In the genomic region with DNA sequence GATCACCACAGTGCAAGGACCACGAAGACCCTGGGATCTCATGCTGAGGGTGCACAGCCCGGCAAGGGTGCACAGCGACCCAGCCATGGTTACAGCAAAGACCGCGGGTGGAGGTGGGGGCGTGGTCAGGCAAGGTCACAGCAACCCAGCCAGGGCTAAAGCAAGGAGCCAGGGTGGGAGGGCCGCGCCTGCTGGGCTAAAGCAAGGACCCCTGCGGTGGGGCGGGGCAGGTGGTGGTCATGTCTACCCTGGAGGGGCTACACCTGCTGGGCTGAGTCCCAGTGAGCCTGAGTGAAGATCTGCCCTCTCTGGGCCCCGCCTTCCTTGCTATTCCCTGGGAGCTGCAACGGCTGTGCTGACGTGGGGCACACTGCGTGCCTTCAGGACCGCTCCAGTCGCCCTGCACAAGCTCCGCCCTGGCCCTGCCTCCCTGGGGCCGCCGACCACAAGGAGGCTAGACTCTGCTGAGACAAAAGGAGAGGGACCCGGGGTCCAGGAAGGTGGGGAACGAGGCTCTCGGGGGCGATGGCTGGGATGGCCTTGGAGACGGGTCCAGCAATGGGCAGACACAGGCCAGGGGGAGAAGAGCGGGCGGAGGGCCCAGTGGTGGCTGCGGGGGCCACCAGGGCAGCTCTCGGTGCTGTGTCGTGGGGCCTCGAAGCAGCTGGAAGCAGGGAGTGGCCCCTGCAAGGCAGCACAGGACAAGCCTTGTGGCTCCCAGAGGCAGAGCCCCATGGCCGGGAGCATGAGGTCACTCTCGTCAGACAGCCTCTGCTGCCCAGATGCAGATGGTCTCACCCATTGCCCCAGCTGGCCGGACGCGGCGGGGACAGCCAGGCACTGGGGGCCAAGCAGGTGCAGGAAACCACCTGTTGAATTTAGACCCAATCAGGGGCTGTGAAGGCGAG, we compare ENCODE assay signal across 1 cellular context.
A peak's percentile ranks its signal among the peaks of the same experiment; 100 is the strongest.
TF ChIP-seq lines count a peak whose summit lies in the region.

No MANE protein-coding gene starts in this region.

TF ChIP-seq in HepG2, 621 proteins besides CTCF, POLR2A, EP300 and RAD21 (continues in another document):
- TF ChIP-seq PATZ1 (CRISPR knock-in tag; IDR thresholded peaks at IDR 0.05) (no peak), ZNF562 (CRISPR knock-in tag; IDR thresholded peaks at IDR 0.05; ENCODE audit: borderline replicate concordance) (no peak), MBD4 (IDR thresholded peaks at IDR 0.05; ENCODE audit: borderline replicate concordance, low read length) (no peak), TAF1 (CRISPR knock-in tag; IDR thresholded peaks at IDR 0.05) (no peak), AGO2 (optimal IDR thresholded peaks at IDR 0.05; ENCODE audit: low read depth, low read length) (no peak), TBX3 (IDR thresholded peaks at IDR 0.05; ENCODE audit: borderline replicate concordance) (no peak), ARID4A (CRISPR knock-in tag; IDR thresholded peaks at IDR 0.05; ENCODE audit: borderline replicate concordance) (0 out of 2 replicates have a peak, but pooled peaks have one; percentile 30), KDM5A (IDR thresholded peaks at IDR 0.05; ENCODE audit: borderline replicate concordance, low read length) (no peak), ZNF329 (CRISPR knock-in tag; IDR thresholded peaks at IDR 0.05; ENCODE audit: low read depth) (no peak), ZBTB40 (IDR thresholded peaks at IDR 0.05) (no peak), ZBTB40 (CRISPR knock-in tag; IDR thresholded peaks at IDR 0.05) (no peak), NRL (CRISPR knock-in tag; IDR thresholded peaks at IDR 0.05; ENCODE audit: borderline replicate concordance) (0 out of 2 replicates have a peak, but pooled peaks have one; percentile 13), ZNF777 (CRISPR knock-in tag; IDR thresholded peaks at IDR 0.05) (no peak), RFX5 (IDR thresholded peaks at IDR 0.05; ENCODE audit: low read depth, low read length) (no peak), DMAP1 (CRISPR knock-in tag; IDR thresholded peaks at IDR 0.05) (no peak), AKAP8 (CRISPR knock-in tag; IDR thresholded peaks at IDR 0.05) (no peak), ZBTB25 (CRISPR knock-in tag; IDR thresholded peaks at IDR 0.05) (no peak), HNF4A (CRISPR knock-in tag; IDR thresholded peaks at IDR 0.05) (peak; percentile 24; the same call in 1 of the 2 replicates), ZKSCAN5 (CRISPR knock-in tag; IDR thresholded peaks at IDR 0.05) (no peak), ZNF354B (CRISPR knock-in tag; IDR thresholded peaks at IDR 0.05) (no peak), HNRNPLL (IDR thresholded peaks at IDR 0.05; ENCODE audit: low read depth, low read length, poor library complexity, severe bottlenecking) (peak; percentile 13)
- TF ChIP-seq, protein P1, sequence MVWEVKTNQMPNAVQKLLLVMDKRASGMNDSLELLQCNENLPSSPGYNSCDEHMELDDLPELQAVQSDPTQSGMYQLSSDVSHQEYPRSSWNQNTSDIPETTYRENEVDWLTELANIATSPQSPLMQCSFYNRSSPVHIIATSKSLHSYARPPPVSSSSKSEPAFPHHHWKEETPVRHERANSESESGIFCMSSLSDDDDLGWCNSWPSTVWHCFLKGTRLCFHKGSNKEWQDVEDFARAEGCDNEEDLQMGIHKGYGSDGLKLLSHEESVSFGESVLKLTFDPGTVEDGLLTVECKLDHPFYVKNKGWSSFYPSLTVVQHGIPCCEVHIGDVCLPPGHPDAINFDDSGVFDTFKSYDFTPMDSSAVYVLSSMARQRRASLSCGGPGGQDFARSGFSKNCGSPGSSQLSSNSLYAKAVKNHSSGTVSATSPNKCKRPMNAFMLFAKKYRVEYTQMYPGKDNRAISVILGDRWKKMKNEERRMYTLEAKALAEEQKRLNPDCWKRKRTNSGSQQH (CRISPR knock-in tag; IDR thresholded peaks at IDR 0.05; ENCODE audit: low read depth) = 0 out of 2 replicates have a peak, but pooled peaks have one; percentile 0
- TF ChIP-seq, protein P2, sequence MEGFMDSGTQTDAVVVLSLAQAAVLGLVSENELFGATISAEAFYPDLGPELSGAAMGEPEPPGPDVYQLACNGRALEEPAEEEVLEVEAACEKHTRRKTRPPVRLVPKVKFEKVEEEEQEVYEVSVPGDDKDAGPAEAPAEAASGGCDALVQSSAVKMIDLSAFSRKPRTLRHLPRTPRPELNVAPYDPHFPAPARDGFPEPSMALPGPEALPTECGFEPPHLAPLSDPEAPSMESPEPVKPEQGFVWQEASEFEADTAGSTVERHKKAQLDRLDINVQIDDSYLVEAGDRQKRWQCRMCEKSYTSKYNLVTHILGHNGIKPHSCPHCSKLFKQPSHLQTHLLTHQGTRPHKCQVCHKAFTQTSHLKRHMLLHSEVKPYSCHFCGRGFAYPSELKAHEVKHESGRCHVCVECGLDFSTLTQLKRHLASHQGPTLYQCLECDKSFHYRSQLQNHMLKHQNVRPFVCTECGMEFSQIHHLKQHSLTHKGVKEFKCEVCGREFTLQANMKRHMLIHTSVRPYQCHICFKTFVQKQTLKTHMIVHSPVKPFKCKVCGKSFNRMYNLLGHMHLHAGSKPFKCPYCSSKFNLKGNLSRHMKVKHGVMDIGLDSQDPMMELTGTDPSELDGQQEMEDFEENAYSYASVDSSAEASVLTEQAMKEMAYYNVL (CRISPR knock-in tag; IDR thresholded peaks at IDR 0.05; ENCODE audit: borderline replicate concordance) = no peak
- TF ChIP-seq, protein P3, sequence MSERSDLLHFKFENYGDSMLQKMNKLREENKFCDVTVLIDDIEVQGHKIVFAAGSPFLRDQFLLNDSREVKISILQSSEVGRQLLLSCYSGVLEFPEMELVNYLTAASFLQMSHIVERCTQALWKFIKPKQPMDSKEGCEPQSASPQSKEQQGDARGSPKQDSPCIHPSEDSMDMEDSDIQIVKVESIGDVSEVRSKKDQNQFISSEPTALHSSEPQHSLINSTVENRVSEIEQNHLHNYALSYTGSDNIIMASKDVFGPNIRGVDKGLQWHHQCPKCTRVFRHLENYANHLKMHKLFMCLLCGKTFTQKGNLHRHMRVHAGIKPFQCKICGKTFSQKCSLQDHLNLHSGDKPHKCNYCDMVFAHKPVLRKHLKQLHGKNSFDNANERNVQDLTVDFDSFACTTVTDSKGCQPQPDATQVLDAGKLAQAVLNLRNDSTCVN (CRISPR knock-in tag; IDR thresholded peaks at IDR 0.05; ENCODE audit: borderline replicate concordance) = no peak
